Comparison of ENCODE assay signal across 9 cellular contexts in the genomic region with DNA sequence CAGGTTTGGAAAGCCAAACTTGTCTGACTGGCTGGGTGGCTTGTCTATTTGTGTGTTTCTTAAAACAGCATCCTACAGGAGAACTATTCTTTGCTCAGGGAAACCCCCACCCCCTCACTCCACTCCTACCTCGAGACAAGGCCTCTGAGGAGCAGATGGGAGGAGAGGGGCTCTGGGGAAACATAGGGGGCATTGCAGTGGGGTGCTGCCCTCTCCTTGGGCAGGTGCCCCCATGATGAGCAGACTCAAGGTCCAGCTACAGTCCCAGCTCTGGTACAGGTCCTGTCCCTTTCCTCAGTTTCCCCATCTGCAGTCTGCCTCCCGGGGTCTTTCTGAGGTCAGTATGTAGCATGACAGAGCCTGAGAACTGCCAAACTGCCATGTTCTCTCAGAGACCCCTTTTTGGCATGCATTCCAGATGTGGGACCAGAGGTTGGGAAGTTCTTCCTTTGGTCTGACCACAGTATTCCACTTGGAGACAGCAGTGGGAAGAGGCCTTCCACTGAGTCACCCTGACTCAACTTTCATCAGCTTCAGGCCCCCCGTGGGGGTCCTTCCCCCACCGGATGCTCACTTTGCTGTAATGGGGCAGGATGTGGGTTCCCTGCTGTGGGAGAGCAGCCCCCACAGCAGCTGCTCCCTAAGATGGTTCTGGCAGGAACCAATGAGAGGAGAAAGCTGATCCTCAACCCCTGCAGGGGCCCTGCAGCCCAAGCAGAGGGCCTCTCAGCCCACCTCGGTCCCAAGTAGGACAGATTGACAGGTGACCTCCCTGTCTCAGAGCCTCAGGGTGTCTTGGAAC. TPM values are rescaled to one million over a fixed set of nuclear protein-coding genes. Genes with fewer than 3 reads are reported as not detected.
DNase-seq lines count a peak whose midpoint lies in the region; ATAC-seq and TF ChIP-seq lines count a peak whose summit lies in the region.
"Had no signal": no experiment of that assay in that cellular context is flagged by ENCODE, and none has a peak within 500 bp of the region (broad histone marks: within the 10 kb centered on the region; RNA-seq: fewer than 3 reads in every experiment).

No MANE protein-coding gene starts in this region.

- H3K9me3 Mint-ChIP-seq in MCF 10A (ENCODE audit: unreplicated experiment) (no peaks in the 10 kb centered on the region), activated B cell treated with CpG ODN at 0.5 μM for 24 hours (no peaks in the 10 kb centered on the region)

- H3K36me3 ChIP-seq in mammary epithelial cell (ENCODE audit: insufficient read depth, low read length), result no peaks in the 10 kb centered on the region
- H3K36me3 ChIP-seq: adrenal gland had no signal

- POLR2A ChIA-PET in MCF 10A (lab: Yijun Ruan, JAX), result interaction anchor here (0.6 kb wide), 1 partner anchor 31 kb away, joined by 5 read pairs; no protein-coding TSS in a partner anchor
- POLR2A ChIA-PET in activated B cell treated with CpG ODN at 0.5 μM for 24 hours (lab: Charles Lee), result interaction anchor here (0.6 to 16.5 kb wide), 11 partner anchors 10 to 388 kb away, joined by 3 to 563 read pairs (median 5); a partner anchor contains a TSS

- no peak for TF ChIP-seq CTCF in mammary epithelial cell (conservative IDR thresholded peaks at IDR 0.05 in 1 of 2, IDR thresholded peaks at IDR 0.05 in 1 of 2; ENCODE audit: extremely low read depth in 1 of 2, insufficient read depth in 1 of 2, low read depth in 1 of 2, low read length in 2 of 2)
- no peak for TF ChIP-seq CTCF in MCF 10A (IDR thresholded peaks at IDR 0.05; ENCODE audit: unreplicated experiment)
- no peak for TF ChIP-seq CTCF in activated B cell treated with CpG ODN at 0.5 μM for 24 hours (IDR thresholded peaks at IDR 0.05)
- TF ChIP-seq CTCF in foreskin fibroblast (IDR thresholded peaks at IDR 0.05; ENCODE audit: low read depth, low read length), result no peak
- no peak for TF ChIP-seq CTCF in GM13977 (IDR thresholded peaks at IDR 0.05; ENCODE audit: extremely low read depth, insufficient read depth, missing control alignments)

- H3K4me1 Mint-ChIP-seq in MCF 10A (ENCODE audit: insufficient read depth, unreplicated experiment) (peaks cover 30% of the 10 kb centered on the region), activated B cell treated with CpG ODN at 0.5 μM for 24 hours (peaks cover 100% of the 10 kb centered on the region)

- H3K27me3 ChIP-seq in mammary epithelial cell (ENCODE audit: insufficient read depth, low read length), result no peaks in the 10 kb centered on the region
- H3K27me3 ChIP-seq: adrenal gland had no signal

- no peak for ATAC-seq in activated B cell treated with CpG ODN at 0.5 μM for 24 hours (ENCODE audit: low read depth)

- no peaks in the 10 kb centered on the region for H4K20me1 ChIP-seq in mammary epithelial cell (ENCODE audit: insufficient read depth, low read length)

- BruUV-seq in mammary epithelial cell (replicated peaks; lab: Mats Ljungman, UMichigan), result no TSS peak
- BruUV-seq in MCF 10A (replicated peaks; lab: Mats Ljungman, UMichigan), result no TSS peak

- no peaks in the 10 kb centered on the region for H3K36me3 Mint-ChIP-seq in MCF 10A (ENCODE audit: insufficient read depth, unreplicated experiment)
- H3K36me3 Mint-ChIP-seq in activated B cell treated with CpG ODN at 0.5 μM for 24 hours (ENCODE audit: low read depth), result no peaks in the 10 kb centered on the region

- no peak overlapping the region for H2AFZ ChIP-seq in mammary epithelial cell (ENCODE audit: low read depth, low read length)

- H3K4me1 ChIP-seq in mammary epithelial cell (ENCODE audit: insufficient read depth, low read length), result peaks cover 66% of the 10 kb centered on the region
- H3K4me1 ChIP-seq: adrenal gland had no signal

- H3K27me3 Mint-ChIP-seq in MCF 10A (ENCODE audit: insufficient read depth, unreplicated experiment), result no peaks in the 10 kb centered on the region
- H3K27me3 Mint-ChIP-seq in activated B cell treated with CpG ODN at 0.5 μM for 24 hours, result no peaks in the 10 kb centered on the region

- DNase-seq in mammary epithelial cell (peak; percentile 59), MCF 10A (ENCODE audit: unreplicated experiment) (no peak), activated B cell treated with CpG ODN at 0.5 μM for 24 hours (no peak), foreskin fibroblast (peak; percentile 86 to 88), AG08396 (ENCODE audit: low spot score) (no peak), C1 segment of cervical spinal cord (lab: John Stamatoyannopoulos, UW) (no peak), GM13977 (ENCODE audit: low spot score) (no peak)
- DNase-seq in central memory CD4-positive, alpha-beta T cell, result no peak
- DNase-seq: adrenal gland had no signal

- intact Hi-C loops in mammary epithelial cell (cut with micrococcal nuclease) (no loop called here), MCF 10A (cut with micrococcal nuclease) (no loop called here), activated B cell treated with CpG ODN at 0.5 μM for 24 hours (cut with micrococcal nuclease) (no loop called here)

- CTCF ChIA-PET in mammary epithelial cell (lab: Charles Lee; ENCODE audit: low non-redundant PET), result no interaction called here
- CTCF ChIA-PET in MCF 10A (lab: Yijun Ruan, JAX), result interaction anchor here (0.6 to 1.0 kb wide), 2 partner anchors 25 to 313 kb away, joined by 3 to 4 read pairs; no protein-coding TSS in a partner anchor
- CTCF ChIA-PET in activated B cell treated with CpG ODN at 0.5 μM for 24 hours (lab: Charles Lee), result interaction anchor here (1.3 to 1.7 kb wide), 2 partner anchors 17 to 39 kb away, joined by 4 read pairs; no protein-coding TSS in a partner anchor

- 32% methylated on average over 5 of the region's 5 CpGs for WGBS in mammary epithelial cell (ENCODE audit: low coverage, missing lambda C conversion rate)

- H3K9ac ChIP-seq in mammary epithelial cell (ENCODE audit: insufficient read depth, low read length), result no peak overlapping the region

- in situ Hi-C loops in mammary epithelial cell (cut with MboI; ENCODE audit: low sequenced_read_pairs in 2 of 2), result no loop called here
- in situ Hi-C loops in GM13977 (cut with MboI; ENCODE audit: low pct_unique_long_range_greater_than_20kb, low sequenced_read_pairs, unreplicated experiment), result no loop called here

- peak overlapping the region; percentile 11 for H3K4me2 ChIP-seq in mammary epithelial cell (ENCODE audit: insufficient read depth, low read depth, low read length)

- H3K4me3 Mint-ChIP-seq in MCF 10A (ENCODE audit: unreplicated experiment) (no peak overlapping the region), activated B cell treated with CpG ODN at 0.5 μM for 24 hours (peak overlapping the region; percentile 53)

- no peaks in the 10 kb centered on the region for H3K79me2 ChIP-seq in mammary epithelial cell (ENCODE audit: insufficient read depth, low read length)

- H3K4me3 ChIP-seq in mammary epithelial cell (replicated peaks in 1 of 3; ENCODE audit: insufficient read depth in 1 of 3, low read depth in 2 of 3, low read length in 3 of 3), result no peak overlapping the region
- no peak overlapping the region for H3K4me3 ChIP-seq in foreskin fibroblast (ENCODE audit: low read depth in 1 of 2, low read length in 2 of 2)
- H3K4me3 ChIP-seq: adrenal gland had no signal

- no peak overlapping the region for H3K27ac Mint-ChIP-seq in MCF 10A (ENCODE audit: low read depth, unreplicated experiment)
- peak overlapping the region; percentile 93 for H3K27ac Mint-ChIP-seq in activated B cell treated with CpG ODN at 0.5 μM for 24 hours

- peak overlapping the region; percentile 26 for H3K27ac ChIP-seq in mammary epithelial cell (ENCODE audit: insufficient read depth, low read depth, low read length)
- H3K27ac ChIP-seq: adrenal gland had no signal

- H3K9me3 ChIP-seq in mammary epithelial cell (replicated peaks; ENCODE audit: insufficient read depth, low read length), result no peaks in the 10 kb centered on the region
- H3K9me3 ChIP-seq: adrenal gland had no signal

- dilution Hi-C loops in mammary epithelial cell (cut with HindIII; ENCODE audit: low sequenced_read_pairs), result no loop called here

RNA-seq across cellular contexts. Expression of a gene that starts 32.3 kb away (rescaled TPM):
- total RNA-seq in mammary epithelial cell (1 to 10 TPM in 1 of 2 donors, not detected in 1; 2.3 TPM), MCF 10A (2022) (not detected in 2 replicates), activated B cell treated with CpG ODN at 0.5 μM for 24 hours (not detected in 2 replicates)
- not detected for polyA plus RNA-seq in mammary epithelial cell
- not detected for polyA minus RNA-seq in mammary epithelial cell

RNA-seq across cellular contexts. Expression of a gene that starts 34.0 kb away (rescaled TPM):
- total RNA-seq in mammary epithelial cell (10 to 100 TPM in 1 of 2 donors, 1 to 10 TPM in 1; 4.2 to 17.5 TPM), MCF 10A (2022) (0.81 and 1.6 TPM in 2 replicates), activated B cell treated with CpG ODN at 0.5 μM for 24 hours (159 and 178 TPM in 2 replicates)
- 10.0 TPM for polyA plus RNA-seq in mammary epithelial cell
- polyA minus RNA-seq in mammary epithelial cell, result 10.5 TPM

Comparison
In these comparisons a context has a peak if more than half of its experiments do, and no peak if none do; other contexts are left out.
1. DNase-seq: peak in mammary epithelial cell (single experiment) and foreskin fibroblast (2 of 2); none in MCF 10A (single experiment), activated B cell treated with CpG ODN at 0.5 μM for 24 hours (single experiment), AG08396 (single experiment), C1 segment of cervical spinal cord (0 of 14), GM13977 (single experiment) and central memory CD4-positive, alpha-beta T cell (single experiment).